ENCODE assay signal across 16 cellular contexts in the genomic region with DNA sequence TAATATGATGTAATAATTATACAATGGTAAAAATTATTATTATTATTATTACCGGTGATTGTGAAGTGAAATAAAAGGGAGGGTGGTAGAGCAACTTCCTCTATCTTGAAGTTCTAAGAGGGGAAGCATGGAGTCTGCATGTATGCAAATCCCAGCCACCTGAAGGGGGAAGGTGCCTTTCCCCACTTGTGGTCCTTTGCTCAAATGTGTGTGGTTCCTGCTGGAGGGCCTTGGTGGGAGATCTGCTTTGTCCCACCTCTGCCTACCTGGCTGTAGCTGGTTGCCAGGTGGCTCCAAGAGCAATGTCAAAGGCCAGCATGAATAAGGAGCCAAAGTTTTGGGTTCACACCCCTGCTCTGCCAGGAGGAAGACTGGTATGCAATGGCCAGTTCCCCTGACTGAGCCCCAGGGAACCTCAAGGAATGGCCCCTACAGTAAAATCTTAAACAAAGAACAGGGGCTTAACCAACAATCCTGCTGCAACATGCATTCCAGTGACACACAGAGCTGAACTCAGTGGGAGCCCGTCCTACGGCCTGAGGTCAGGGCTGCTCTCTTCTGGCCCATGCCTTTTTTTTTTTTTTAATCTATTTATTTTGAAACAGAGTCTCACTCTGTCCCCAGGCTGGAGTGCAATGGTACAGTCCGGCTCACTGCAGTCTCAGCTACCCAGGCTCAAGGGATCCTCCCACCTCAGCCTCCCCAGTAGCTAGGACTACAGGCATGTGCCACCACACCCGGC. TPM values are rescaled to one million over a fixed set of nuclear protein-coding genes. Genes with fewer than 3 reads are reported as not detected.
DNase-seq lines count a peak whose midpoint lies in the region; ATAC-seq and TF ChIP-seq lines count a peak whose summit lies in the region.
"Had no signal": no experiment of that assay in that cellular context is flagged by ENCODE, and none has a peak within 500 bp of the region (broad histone marks: within the 10 kb centered on the region; RNA-seq: fewer than 3 reads in every experiment).

No MANE protein-coding gene starts in this region.

- H3K27me3 Mint-ChIP-seq in neural progenitor cell (ENCODE audit: insufficient read depth, low read depth) = peaks cover 5% of the 10 kb centered on the region

- TF ChIP-seq POLR2A in Peyer's patch (IDR thresholded peaks at IDR 0.05) = no peak

- H3K4me3 Mint-ChIP-seq in neural progenitor cell = no peak overlapping the region
- H3K4me3 Mint-ChIP-seq: activated naive CD8-positive, alpha-beta T cell treated with anti-CD3 and anti-CD28 coated beads, Interleukin-2, amount 50 U/mL, for 24 hours; central memory CD8-positive, alpha-beta T cell had no signal

- TF ChIP-seq CTCF in Peyer's patch (IDR thresholded peaks at IDR 0.05) (no peak), neural progenitor cell (IDR thresholded peaks at IDR 0.05) (no peak)

- H2AFZ ChIP-seq in neural progenitor cell (replicated peaks) = no peak overlapping the region

- ATAC-seq in GM21576 (IDR thresholded peaks at IDR 0.05; ENCODE audit: unreplicated experiment) (peak; percentile 50), HG02852 (IDR thresholded peaks at IDR 0.05; ENCODE audit: unreplicated experiment) (no peak), GM18867 (IDR thresholded peaks at IDR 0.05; ENCODE audit: unreplicated experiment) (no peak), HG02970 (IDR thresholded peaks at IDR 0.05; ENCODE audit: low FRiP score, unreplicated experiment) (no peak)
- ATAC-seq: activated naive CD8-positive, alpha-beta T cell treated with anti-CD3 and anti-CD28 coated beads, Interleukin-2, amount 50 U/mL, for 24 hours; foreskin keratinocyte; right cardiac atrium had no signal

- H3F3A ChIP-seq in neural progenitor cell (ENCODE audit: low read depth) = peaks cover 4% of the 10 kb centered on the region

- H4K20me1 ChIP-seq in neural progenitor cell (ENCODE audit: low read depth) = peaks cover 15% of the 10 kb centered on the region

- H3K27ac Mint-ChIP-seq in neural progenitor cell = no peak overlapping the region
- H3K27ac Mint-ChIP-seq: activated naive CD8-positive, alpha-beta T cell treated with anti-CD3 and anti-CD28 coated beads, Interleukin-2, amount 50 U/mL, for 24 hours had no signal

- peaks cover 0 to 10% (median 3%) of the 10 kb centered on the region in 4 donors for H3K4me1 ChIP-seq in Peyer's patch
- H3K4me1 ChIP-seq in neural progenitor cell = peaks cover 8% of the 10 kb centered on the region
- H3K4me1 ChIP-seq: foreskin keratinocyte had no signal

- H3K4me3 ChIP-seq in Peyer's patch (no peak overlapping the region), neural progenitor cell (no peak overlapping the region)
- H3K4me3 ChIP-seq: MG63 had no signal

- H3K9me3 Mint-ChIP-seq in neural progenitor cell = no peaks in the 10 kb centered on the region
- H3K9me3 Mint-ChIP-seq: activated naive CD8-positive, alpha-beta T cell treated with anti-CD3 and anti-CD28 coated beads, Interleukin-2, amount 50 U/mL, for 24 hours; central memory CD8-positive, alpha-beta T cell had no signal

- H3K36me3 Mint-ChIP-seq in neural progenitor cell = peaks cover 22% of the 10 kb centered on the region

- H3K27me3 ChIP-seq in Peyer's patch (no peaks in the 10 kb centered on the region), neural progenitor cell (no peaks in the 10 kb centered on the region)
- H3K27me3 ChIP-seq: foreskin keratinocyte, MG63 had no signal

- peaks cover 14% of the 10 kb centered on the region for H3K4me1 Mint-ChIP-seq in neural progenitor cell
- H3K4me1 Mint-ChIP-seq: activated naive CD8-positive, alpha-beta T cell treated with anti-CD3 and anti-CD28 coated beads, Interleukin-2, amount 50 U/mL, for 24 hours; central memory CD8-positive, alpha-beta T cell had no signal

- H3K36me3 ChIP-seq in Peyer's patch (no peaks in the 10 kb centered on the region), neural progenitor cell (no peaks in the 10 kb centered on the region)
- H3K36me3 ChIP-seq: MG63 had no signal

- peak overlapping the region; percentile 47 for H3K4me2 ChIP-seq in neural progenitor cell

- peak; percentile 16 to 72 (median 72) for DNase-seq in Peyer's patch
- DNase-seq in neural progenitor cell (ENCODE audit: low spot score) = peak; percentile 79
- DNase-seq: activated CD4-positive, alpha-beta T cell treated with anti-CD3 and anti-CD28 coated beads for 4 hours; activated naive CD8-positive, alpha-beta T cell treated with anti-CD3 and anti-CD28 coated beads, Interleukin-2, amount 50 U/mL, for 24 hours; MG63; NCI-H2081 treated with DMSO at 0.1 percent for 48 hours; NCI-H748 treated with DMSO at 0.1 percent for 48 hours; stimulated activated CD4-positive, alpha-beta T cell treated with anti-CD3 and anti-CD28 coated beads, Interleukin-1b, Interleukin-23, amount 100 ng/mL, for 48 hours had no signal

- no peak overlapping the region for H3K9ac ChIP-seq in neural progenitor cell

- H3K9me3 ChIP-seq in Peyer's patch (no peaks in the 10 kb centered on the region), neural progenitor cell (ENCODE audit: low read depth) (no peaks in the 10 kb centered on the region)
- H3K9me3 ChIP-seq: MG63, neutrophil had no signal

- H3K79me2 ChIP-seq in neural progenitor cell (ENCODE audit: low read depth) = no peaks in the 10 kb centered on the region

- H3K27ac ChIP-seq in Peyer's patch = peak overlapping the region in 1 of 4 donors; percentile 80
- no peak overlapping the region for H3K27ac ChIP-seq in neural progenitor cell
- H3K27ac ChIP-seq: foreskin keratinocyte, neutrophil had no signal

RNA-seq across cellular contexts. Expression of gene TMEM132A, which starts 8.5 kb away (rescaled TPM):
- total RNA-seq in Peyer's patch (10 to 100 TPM in 1 of 4 donors, 1 to 10 TPM in 3; 1.6 to 28.9 (median 4.0) TPM), neural progenitor cell (ENCODE audit: low replicate concordance) (34.0 and 77.2 TPM in 2 replicates)

RNA-seq across cellular contexts. Expression of gene TMEM109, which starts 18.8 kb away (rescaled TPM):
- 10 to 100 TPM; 26.3 to 40.5 (median 36.6) TPM for total RNA-seq in Peyer's patch
- 22.4 and 23.6 TPM in 2 replicates for total RNA-seq in neural progenitor cell (ENCODE audit: low replicate concordance)

RNA-seq across cellular contexts. Expression of gene SLC15A3, which starts 19.2 kb away (rescaled TPM):
- 10 to 100 TPM in 1 of 4 donors, 1 to 10 TPM in 3; 3.7 to 61.9 (median 8.8) TPM for total RNA-seq in Peyer's patch
- total RNA-seq in neural progenitor cell (ENCODE audit: low replicate concordance) = 1.4 and 3.3 TPM in 2 replicates

RNA-seq across cellular contexts. Expression of gene PRPF19, which starts 26.4 kb away (rescaled TPM):
- total RNA-seq in Peyer's patch (10 to 100 TPM; 36.1 to 53.4 (median 46.5) TPM), neural progenitor cell (ENCODE audit: low replicate concordance) (34.5 and 72.7 TPM in 2 replicates)

RNA-seq across cellular contexts. Expression of gene CD6, which starts 38.7 kb away (rescaled TPM):
- total RNA-seq in Peyer's patch = 10 to 100 TPM in 1 of 4 donors, 1 to 10 TPM in 3; 3.3 to 15.7 (median 4.7) TPM
- not detected in 2 replicates for total RNA-seq in neural progenitor cell (ENCODE audit: low replicate concordance)
